In genomic region chr11:120184946-120185677, GRCh38 we compare ENCODE assay signal across 12 cellular contexts. TPM values are rescaled to one million over a fixed set of nuclear protein-coding genes. Genes with fewer than 3 reads are reported as not detected.
DNase-seq lines count a peak whose midpoint lies in the region; ATAC-seq and TF ChIP-seq lines count a peak whose summit lies in the region.
"Had no signal": no experiment of that assay in that cellular context is flagged by ENCODE, and none has a peak within 500 bp of the region (broad histone marks: within the 10 kb centered on the region; RNA-seq: fewer than 3 reads in every experiment).

No MANE protein-coding gene starts in this region.

- H3K9me3 ChIP-seq in psoas muscle = no peaks in the 10 kb centered on the region
- H3K9me3 ChIP-seq: BLaER1 had no signal

- no peaks in the 10 kb centered on the region for H3K36me3 ChIP-seq in psoas muscle (ENCODE audit: insufficient read depth in 1 of 2, low read depth in 1 of 2)
- H3K36me3 ChIP-seq: BLaER1 had no signal

- WGBS in psoas muscle, 3 donors = 27 to 39% (median 37%) methylated on average over 5 to 7 of the region's 7 CpGs

- no peaks in the 10 kb centered on the region for H3K36me3 Mint-ChIP-seq in chondrocyte (ENCODE audit: low read depth)

- no peak overlapping the region for H3K4me3 ChIP-seq in AG10803 (ENCODE audit: low read length)
- no peak overlapping the region for H3K4me3 ChIP-seq in psoas muscle
- H3K4me3 ChIP-seq: BLaER1 had no signal

- ATAC-seq in psoas muscle = peak; percentile 52 to 75 (median 62)
- ATAC-seq in GM21528 (IDR thresholded peaks at IDR 0.05; ENCODE audit: low FRiP score, unreplicated experiment) = no peak
- ATAC-seq in HG03565 (IDR thresholded peaks at IDR 0.05; ENCODE audit: unreplicated experiment) = no peak

- DNase-seq in AG10803 (ENCODE audit: low read depth) (peak; percentile 46), chondrocyte (ENCODE audit: low spot score) (peak; percentile 49), iris pigment epithelial cell (ENCODE audit: low read depth) (peak; percentile 54), psoas muscle (peak; percentile 73 to 87), NCI-H446 (lab: John Stamatoyannopoulos, UW) (no peak), COR-L47 (lab: John Stamatoyannopoulos, UW) (no peak)
- DNase-seq: effector memory CD4-positive, alpha-beta T cell; NCI-H774 had no signal

- H3K27me3 ChIP-seq in psoas muscle (ENCODE audit: insufficient read depth in 3 of 3, low read length in 2 of 3) = peaks cover 0 to 5% (median 0%) of the 10 kb centered on the region in 3 donors
- H3K27me3 ChIP-seq: BLaER1 had no signal

- no peak overlapping the region for H3K27ac Mint-ChIP-seq in chondrocyte (ENCODE audit: unreplicated experiment)
- H3K27ac Mint-ChIP-seq: T-helper 1 cell treated with Interleukin-12 subunit alpha and Interleukin-12 subunit beta and Interleukin-4 antibody, amounts not matched to agents 30 μg/mL and 1 μg/mL, for 36 hours had no signal

- no peaks in the 10 kb centered on the region for H3K4me1 ChIP-seq in psoas muscle

- intact Hi-C loops in psoas muscle (cut with DNase I) = no loop called here

- peaks cover 24% of the 10 kb centered on the region for H3K4me1 Mint-ChIP-seq in chondrocyte (ENCODE audit: low read depth)

- H3K27me3 Mint-ChIP-seq in chondrocyte (ENCODE audit: low read depth) = peaks cover 9% of the 10 kb centered on the region

- no peak overlapping the region for H3K4me3 Mint-ChIP-seq in chondrocyte (ENCODE audit: unreplicated experiment)
- H3K4me3 Mint-ChIP-seq: T-helper 1 cell treated with Interleukin-12 subunit alpha and Interleukin-12 subunit beta and Interleukin-4 antibody, amounts not matched to agents 30 μg/mL and 1 μg/mL, for 36 hours had no signal

- H3K27ac ChIP-seq in psoas muscle = peak overlapping the region; percentile 30
- H3K27ac ChIP-seq: BLaER1 had no signal

- TF ChIP-seq CTCF in AG10803 (conservative IDR thresholded peaks at IDR 0.05; ENCODE audit: low read length) (no peak; the same call in 1 of the 2 replicates), chondrocyte (IDR thresholded peaks at IDR 0.05) (no peak), psoas muscle (IDR thresholded peaks at IDR 0.05) (no peak)

- H3K9me3 Mint-ChIP-seq in chondrocyte (ENCODE audit: low read depth) = no peaks in the 10 kb centered on the region
- H3K9me3 Mint-ChIP-seq: T-helper 1 cell treated with Interleukin-12 subunit alpha and Interleukin-12 subunit beta and Interleukin-4 antibody, amounts not matched to agents 30 μg/mL and 1 μg/mL, for 36 hours had no signal

RNA-seq across cellular contexts. Expression of gene OAF, which starts 25.7 kb away (rescaled TPM):
- total RNA-seq in chondrocyte (5.7 to 12.8 TPM (median 6.6 TPM) in 3 replicates), psoas muscle (10 to 100 TPM in 2 of 4 donors, 1 to 10 TPM in 2; 5.6 to 15.3 (median 9.4) TPM)
- polyA plus RNA-seq in psoas muscle = 1 to 10 TPM; 3.2 to 9.0 (median 8.1) TPM

RNA-seq across cellular contexts. Expression of gene TRIM29, which starts 47.2 kb away (rescaled TPM):
- total RNA-seq in chondrocyte = not detected in 3 replicates
- total RNA-seq in psoas muscle = under 1 TPM in 2 of 4 donors, not detected in 2; 0.24 to 0.91 TPM
- polyA plus RNA-seq in psoas muscle = under 1 TPM; 0.09 to 0.44 (median 0.37) TPM

RNA-seq across cellular contexts. Expression of gene POU2F3, which starts 54.8 kb away (rescaled TPM):
- total RNA-seq in chondrocyte = not detected in 3 replicates
- total RNA-seq in psoas muscle = not detected
- not detected for polyA plus RNA-seq in psoas muscle

Comparison
In these comparisons a context has a peak if more than half of its experiments do, and no peak if none do; other contexts are left out.
1. DNase-seq: peak in AG10803 (single experiment), chondrocyte (single experiment), iris pigment epithelial cell (single experiment) and psoas muscle (2 of 2); none in NCI-H446 (0 of 2) and COR-L47 (single experiment).
2. ATAC-seq: peak in psoas muscle (4 of 4); none in GM21528 (single experiment) and HG03565 (single experiment).